In the genomic region with DNA sequence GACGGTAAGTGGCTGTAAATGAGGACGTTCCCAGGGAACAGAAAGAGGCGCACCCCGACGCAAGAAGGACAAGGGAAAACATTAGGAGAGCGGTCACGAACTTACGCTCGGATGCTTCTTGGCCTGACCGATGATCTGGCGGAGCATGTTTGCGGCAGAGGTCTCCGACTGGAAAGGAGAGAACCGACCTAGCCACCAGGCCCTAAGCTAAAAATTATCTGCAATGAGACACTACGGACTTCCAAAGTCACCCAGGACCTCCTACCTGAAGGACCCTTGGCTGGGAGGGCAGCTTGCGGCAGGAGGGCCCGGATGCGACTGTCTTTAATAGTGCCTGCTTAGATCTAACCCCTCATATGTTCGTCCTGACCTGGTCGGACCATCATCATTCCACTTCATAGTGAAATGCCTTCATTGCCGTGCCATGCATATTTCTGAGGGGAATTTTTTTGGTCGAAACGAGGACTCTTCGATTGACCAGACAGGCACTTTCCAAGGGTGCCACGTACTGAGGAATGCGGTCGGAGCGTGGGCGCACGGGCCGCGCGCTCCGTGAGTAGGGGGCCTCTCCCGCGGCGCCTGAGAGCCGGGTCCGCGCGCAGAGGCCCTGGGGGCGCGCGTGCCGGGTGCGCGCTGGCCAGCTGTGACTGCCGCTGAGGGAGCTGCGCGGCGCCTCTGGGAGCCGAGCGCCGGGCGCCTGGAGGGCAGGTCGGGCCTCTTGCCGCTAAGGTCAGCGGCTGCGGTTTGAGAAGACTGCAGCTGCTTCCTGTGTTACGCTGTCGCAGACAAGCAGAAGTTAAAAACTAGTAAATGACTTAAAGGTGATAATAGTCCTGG, we compare ENCODE assay signal across 1 cellular context.
TF ChIP-seq lines count a peak whose summit lies in the region.

No MANE protein-coding gene starts in this region.

TF ChIP-seq in HepG2, 621 proteins besides CTCF, POLR2A, EP300 and RAD21 (continued from another document and continues in another):
- TF ChIP-seq, protein P1, sequence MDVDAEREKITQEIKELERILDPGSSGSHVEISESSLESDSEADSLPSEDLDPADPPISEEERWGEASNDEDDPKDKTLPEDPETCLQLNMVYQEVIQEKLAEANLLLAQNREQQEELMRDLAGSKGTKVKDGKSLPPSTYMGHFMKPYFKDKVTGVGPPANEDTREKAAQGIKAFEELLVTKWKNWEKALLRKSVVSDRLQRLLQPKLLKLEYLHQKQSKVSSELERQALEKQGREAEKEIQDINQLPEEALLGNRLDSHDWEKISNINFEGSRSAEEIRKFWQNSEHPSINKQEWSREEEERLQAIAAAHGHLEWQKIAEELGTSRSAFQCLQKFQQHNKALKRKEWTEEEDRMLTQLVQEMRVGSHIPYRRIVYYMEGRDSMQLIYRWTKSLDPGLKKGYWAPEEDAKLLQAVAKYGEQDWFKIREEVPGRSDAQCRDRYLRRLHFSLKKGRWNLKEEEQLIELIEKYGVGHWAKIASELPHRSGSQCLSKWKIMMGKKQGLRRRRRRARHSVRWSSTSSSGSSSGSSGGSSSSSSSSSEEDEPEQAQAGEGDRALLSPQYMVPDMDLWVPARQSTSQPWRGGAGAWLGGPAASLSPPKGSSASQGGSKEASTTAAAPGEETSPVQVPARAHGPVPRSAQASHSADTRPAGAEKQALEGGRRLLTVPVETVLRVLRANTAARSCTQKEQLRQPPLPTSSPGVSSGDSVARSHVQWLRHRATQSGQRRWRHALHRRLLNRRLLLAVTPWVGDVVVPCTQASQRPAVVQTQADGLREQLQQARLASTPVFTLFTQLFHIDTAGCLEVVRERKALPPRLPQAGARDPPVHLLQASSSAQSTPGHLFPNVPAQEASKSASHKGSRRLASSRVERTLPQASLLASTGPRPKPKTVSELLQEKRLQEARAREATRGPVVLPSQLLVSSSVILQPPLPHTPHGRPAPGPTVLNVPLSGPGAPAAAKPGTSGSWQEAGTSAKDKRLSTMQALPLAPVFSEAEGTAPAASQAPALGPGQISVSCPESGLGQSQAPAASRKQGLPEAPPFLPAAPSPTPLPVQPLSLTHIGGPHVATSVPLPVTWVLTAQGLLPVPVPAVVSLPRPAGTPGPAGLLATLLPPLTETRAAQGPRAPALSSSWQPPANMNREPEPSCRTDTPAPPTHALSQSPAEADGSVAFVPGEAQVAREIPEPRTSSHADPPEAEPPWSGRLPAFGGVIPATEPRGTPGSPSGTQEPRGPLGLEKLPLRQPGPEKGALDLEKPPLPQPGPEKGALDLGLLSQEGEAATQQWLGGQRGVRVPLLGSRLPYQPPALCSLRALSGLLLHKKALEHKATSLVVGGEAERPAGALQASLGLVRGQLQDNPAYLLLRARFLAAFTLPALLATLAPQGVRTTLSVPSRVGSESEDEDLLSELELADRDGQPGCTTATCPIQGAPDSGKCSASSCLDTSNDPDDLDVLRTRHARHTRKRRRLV (CRISPR knock-in tag; IDR thresholded peaks at IDR 0.05) = no peak
- TF ChIP-seq HNRNPH1 (optimal IDR thresholded peaks at IDR 0.05; ENCODE audit: low read depth, low read length) (no peak), ZNF383 (CRISPR knock-in tag; IDR thresholded peaks at IDR 0.05; ENCODE audit: borderline replicate concordance) (no peak), HNRNPUL1 (IDR thresholded peaks at IDR 0.05; ENCODE audit: low read depth, low read length) (no peak)
- TF ChIP-seq, protein P2, sequence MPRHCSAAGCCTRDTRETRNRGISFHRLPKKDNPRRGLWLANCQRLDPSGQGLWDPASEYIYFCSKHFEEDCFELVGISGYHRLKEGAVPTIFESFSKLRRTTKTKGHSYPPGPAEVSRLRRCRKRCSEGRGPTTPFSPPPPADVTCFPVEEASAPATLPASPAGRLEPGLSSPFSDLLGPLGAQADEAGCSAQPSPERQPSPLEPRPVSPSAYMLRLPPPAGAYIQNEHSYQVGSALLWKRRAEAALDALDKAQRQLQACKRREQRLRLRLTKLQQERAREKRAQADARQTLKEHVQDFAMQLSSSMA (CRISPR knock-in tag; IDR thresholded peaks at IDR 0.05) = no peak
- TF ChIP-seq, protein P3, sequence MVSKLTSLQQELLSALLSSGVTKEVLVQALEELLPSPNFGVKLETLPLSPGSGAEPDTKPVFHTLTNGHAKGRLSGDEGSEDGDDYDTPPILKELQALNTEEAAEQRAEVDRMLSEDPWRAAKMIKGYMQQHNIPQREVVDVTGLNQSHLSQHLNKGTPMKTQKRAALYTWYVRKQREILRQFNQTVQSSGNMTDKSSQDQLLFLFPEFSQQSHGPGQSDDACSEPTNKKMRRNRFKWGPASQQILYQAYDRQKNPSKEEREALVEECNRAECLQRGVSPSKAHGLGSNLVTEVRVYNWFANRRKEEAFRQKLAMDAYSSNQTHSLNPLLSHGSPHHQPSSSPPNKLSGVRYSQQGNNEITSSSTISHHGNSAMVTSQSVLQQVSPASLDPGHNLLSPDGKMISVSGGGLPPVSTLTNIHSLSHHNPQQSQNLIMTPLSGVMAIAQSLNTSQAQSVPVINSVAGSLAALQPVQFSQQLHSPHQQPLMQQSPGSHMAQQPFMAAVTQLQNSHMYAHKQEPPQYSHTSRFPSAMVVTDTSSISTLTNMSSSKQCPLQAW (CRISPR knock-in tag; IDR thresholded peaks at IDR 0.05) = peak; percentile 61; the same call in 1 of the 2 replicates
- TF ChIP-seq, protein P4, sequence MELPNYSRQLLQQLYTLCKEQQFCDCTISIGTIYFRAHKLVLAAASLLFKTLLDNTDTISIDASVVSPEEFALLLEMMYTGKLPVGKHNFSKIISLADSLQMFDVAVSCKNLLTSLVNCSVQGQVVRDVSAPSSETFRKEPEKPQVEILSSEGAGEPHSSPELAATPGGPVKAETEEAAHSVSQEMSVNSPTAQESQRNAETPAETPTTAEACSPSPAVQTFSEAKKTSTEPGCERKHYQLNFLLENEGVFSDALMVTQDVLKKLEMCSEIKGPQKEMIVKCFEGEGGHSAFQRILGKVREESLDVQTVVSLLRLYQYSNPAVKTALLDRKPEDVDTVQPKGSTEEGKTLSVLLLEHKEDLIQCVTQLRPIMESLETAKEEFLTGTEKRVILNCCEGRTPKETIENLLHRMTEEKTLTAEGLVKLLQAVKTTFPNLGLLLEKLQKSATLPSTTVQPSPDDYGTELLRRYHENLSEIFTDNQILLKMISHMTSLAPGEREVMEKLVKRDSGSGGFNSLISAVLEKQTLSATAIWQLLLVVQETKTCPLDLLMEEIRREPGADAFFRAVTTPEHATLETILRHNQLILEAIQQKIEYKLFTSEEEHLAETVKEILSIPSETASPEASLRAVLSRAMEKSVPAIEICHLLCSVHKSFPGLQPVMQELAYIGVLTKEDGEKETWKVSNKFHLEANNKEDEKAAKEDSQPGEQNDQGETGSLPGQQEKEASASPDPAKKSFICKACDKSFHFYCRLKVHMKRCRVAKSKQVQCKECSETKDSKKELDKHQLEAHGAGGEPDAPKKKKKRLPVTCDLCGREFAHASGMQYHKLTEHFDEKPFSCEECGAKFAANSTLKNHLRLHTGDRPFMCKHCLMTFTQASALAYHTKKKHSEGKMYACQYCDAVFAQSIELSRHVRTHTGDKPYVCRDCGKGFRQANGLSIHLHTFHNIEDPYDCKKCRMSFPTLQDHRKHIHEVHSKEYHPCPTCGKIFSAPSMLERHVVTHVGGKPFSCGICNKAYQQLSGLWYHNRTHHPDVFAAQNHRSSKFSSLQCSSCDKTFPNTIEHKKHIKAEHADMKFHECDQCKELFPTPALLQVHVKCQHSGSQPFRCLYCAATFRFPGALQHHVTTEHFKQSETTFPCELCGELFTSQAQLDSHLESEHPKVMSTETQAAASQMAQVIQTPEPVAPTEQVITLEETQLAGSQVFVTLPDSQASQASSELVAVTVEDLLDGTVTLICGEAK (IDR thresholded peaks at IDR 0.05) = no peak
- TF ChIP-seq, protein P4 (CRISPR knock-in tag; IDR thresholded peaks at IDR 0.05) = no peak; the same call in 1 of the 2 replicates
- TF ChIP-seq, protein P5, sequence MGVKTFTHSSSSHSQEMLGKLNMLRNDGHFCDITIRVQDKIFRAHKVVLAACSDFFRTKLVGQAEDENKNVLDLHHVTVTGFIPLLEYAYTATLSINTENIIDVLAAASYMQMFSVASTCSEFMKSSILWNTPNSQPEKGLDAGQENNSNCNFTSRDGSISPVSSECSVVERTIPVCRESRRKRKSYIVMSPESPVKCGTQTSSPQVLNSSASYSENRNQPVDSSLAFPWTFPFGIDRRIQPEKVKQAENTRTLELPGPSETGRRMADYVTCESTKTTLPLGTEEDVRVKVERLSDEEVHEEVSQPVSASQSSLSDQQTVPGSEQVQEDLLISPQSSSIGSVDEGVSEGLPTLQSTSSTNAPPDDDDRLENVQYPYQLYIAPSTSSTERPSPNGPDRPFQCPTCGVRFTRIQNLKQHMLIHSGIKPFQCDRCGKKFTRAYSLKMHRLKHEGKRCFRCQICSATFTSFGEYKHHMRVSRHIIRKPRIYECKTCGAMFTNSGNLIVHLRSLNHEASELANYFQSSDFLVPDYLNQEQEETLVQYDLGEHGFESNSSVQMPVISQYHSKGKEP (CRISPR knock-in tag; IDR thresholded peaks at IDR 0.05) = 0 out of 2 replicates have a peak, but pooled peaks have one; percentile 44
- TF ChIP-seq, protein P6, sequence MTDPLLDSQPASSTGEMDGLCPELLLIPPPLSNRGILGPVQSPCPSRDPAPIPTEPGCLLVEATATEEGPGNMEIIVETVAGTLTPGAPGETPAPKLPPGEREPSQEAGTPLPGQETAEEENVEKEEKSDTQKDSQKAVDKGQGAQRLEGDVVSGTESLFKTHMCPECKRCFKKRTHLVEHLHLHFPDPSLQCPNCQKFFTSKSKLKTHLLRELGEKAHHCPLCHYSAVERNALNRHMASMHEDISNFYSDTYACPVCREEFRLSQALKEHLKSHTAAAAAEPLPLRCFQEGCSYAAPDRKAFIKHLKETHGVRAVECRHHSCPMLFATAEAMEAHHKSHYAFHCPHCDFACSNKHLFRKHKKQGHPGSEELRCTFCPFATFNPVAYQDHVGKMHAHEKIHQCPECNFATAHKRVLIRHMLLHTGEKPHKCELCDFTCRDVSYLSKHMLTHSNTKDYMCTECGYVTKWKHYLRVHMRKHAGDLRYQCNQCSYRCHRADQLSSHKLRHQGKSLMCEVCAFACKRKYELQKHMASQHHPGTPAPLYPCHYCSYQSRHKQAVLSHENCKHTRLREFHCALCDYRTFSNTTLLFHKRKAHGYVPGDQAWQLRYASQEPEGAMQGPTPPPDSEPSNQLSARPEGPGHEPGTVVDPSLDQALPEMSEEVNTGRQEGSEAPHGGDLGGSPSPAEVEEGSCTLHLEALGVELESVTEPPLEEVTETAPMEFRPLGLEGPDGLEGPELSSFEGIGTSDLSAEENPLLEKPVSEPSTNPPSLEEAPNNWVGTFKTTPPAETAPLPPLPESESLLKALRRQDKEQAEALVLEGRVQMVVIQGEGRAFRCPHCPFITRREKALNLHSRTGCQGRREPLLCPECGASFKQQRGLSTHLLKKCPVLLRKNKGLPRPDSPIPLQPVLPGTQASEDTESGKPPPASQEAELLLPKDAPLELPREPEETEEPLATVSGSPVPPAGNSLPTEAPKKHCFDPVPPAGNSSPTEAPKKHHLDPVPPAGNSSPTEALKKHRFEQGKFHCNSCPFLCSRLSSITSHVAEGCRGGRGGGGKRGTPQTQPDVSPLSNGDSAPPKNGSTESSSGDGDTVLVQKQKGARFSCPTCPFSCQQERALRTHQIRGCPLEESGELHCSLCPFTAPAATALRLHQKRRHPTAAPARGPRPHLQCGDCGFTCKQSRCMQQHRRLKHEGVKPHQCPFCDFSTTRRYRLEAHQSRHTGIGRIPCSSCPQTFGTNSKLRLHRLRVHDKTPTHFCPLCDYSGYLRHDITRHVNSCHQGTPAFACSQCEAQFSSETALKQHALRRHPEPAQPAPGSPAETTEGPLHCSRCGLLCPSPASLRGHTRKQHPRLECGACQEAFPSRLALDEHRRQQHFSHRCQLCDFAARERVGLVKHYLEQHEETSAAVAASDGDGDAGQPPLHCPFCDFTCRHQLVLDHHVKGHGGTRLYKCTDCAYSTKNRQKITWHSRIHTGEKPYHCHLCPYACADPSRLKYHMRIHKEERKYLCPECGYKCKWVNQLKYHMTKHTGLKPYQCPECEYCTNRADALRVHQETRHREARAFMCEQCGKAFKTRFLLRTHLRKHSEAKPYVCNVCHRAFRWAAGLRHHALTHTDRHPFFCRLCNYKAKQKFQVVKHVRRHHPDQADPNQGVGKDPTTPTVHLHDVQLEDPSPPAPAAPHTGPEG (CRISPR knock-in tag; IDR thresholded peaks at IDR 0.05) = peak; percentile 60; the same call in 1 of the 2 replicates
- TF ChIP-seq, protein P7, sequence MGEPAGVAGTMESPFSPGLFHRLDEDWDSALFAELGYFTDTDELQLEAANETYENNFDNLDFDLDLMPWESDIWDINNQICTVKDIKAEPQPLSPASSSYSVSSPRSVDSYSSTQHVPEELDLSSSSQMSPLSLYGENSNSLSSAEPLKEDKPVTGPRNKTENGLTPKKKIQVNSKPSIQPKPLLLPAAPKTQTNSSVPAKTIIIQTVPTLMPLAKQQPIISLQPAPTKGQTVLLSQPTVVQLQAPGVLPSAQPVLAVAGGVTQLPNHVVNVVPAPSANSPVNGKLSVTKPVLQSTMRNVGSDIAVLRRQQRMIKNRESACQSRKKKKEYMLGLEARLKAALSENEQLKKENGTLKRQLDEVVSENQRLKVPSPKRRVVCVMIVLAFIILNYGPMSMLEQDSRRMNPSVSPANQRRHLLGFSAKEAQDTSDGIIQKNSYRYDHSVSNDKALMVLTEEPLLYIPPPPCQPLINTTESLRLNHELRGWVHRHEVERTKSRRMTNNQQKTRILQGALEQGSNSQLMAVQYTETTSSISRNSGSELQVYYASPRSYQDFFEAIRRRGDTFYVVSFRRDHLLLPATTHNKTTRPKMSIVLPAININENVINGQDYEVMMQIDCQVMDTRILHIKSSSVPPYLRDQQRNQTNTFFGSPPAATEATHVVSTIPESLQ (CRISPR knock-in tag; conservative IDR thresholded peaks at IDR 0.05) = no peak
